In genomic region chr9:128128836-128129590, GRCh38 we compare ENCODE assay signal across 8 cellular contexts. TPM values are rescaled to one million over a fixed set of nuclear protein-coding genes. Genes with fewer than 3 reads are reported as not detected.
A peak's percentile ranks its signal among the peaks of the same experiment; 100 is the strongest.
DNase-seq lines count a peak whose midpoint lies in the region; ATAC-seq, FAIRE-seq and TF ChIP-seq lines count a peak whose summit lies in the region.

No MANE protein-coding gene starts in this region.

- no peaks in the 10 kb centered on the region for H3K9me3 ChIP-seq in uterus

- WGBS in mesendoderm (ENCODE audit: extremely low coverage, insufficient coverage, low lambda C conversion rate), result no CpG with 5 or more reads among the region's 29 CpGs

- H3K79me1 ChIP-seq in mesendoderm (ENCODE audit: low read length), result peaks cover 10% of the 10 kb centered on the region

- FAIRE-seq in bronchial epithelial cell (lab: Jason Lieb, UNC), result no peak

- H2BK15ac ChIP-seq in mesendoderm (replicated peaks; ENCODE audit: low read depth), result no peak overlapping the region

- no peak for TF ChIP-seq POLR2A in uterus (IDR thresholded peaks at IDR 0.05)

- no peak overlapping the region for H4K5ac ChIP-seq in mesendoderm (ENCODE audit: low read length)

- H3K36me3 ChIP-seq in bronchial epithelial cell (ENCODE audit: control insufficient read depth, insufficient read depth, low read length), result peaks cover 6% of the 10 kb centered on the region
- no peaks in the 10 kb centered on the region for H3K36me3 ChIP-seq in mesendoderm (ENCODE audit: control insufficient read depth, insufficient read depth, low read length)
- no peaks in the 10 kb centered on the region for H3K36me3 ChIP-seq in uterus

- H3K4me1 ChIP-seq in mesendoderm (ENCODE audit: control insufficient read depth, low read depth, low read length) (no peaks in the 10 kb centered on the region), uterus (peaks cover 5 to 14% of the 10 kb centered on the region in 2 donors)

- TF ChIP-seq CTCF in bronchial epithelial cell (IDR thresholded peaks at IDR 0.05; ENCODE audit: insufficient read depth, low read length, severe bottlenecking) (no peak), uterus (IDR thresholded peaks at IDR 0.05) (no peak)

- no peak overlapping the region for H4K8ac ChIP-seq in mesendoderm (ENCODE audit: low read depth, low read length)

- ATAC-seq in Right ventricle myocardium superior (ENCODE audit: poor library complexity) (no peak), Right ventricle myocardium inferior (no peak), HG03565 (IDR thresholded peaks at IDR 0.05; ENCODE audit: unreplicated experiment) (no peak), HG02870 (IDR thresholded peaks at IDR 0.05; ENCODE audit: unreplicated experiment) (no peak)

- H3K27me3 ChIP-seq in bronchial epithelial cell (ENCODE audit: control insufficient read depth, insufficient read depth, low read length) (peaks cover 5% of the 10 kb centered on the region), mesendoderm (ENCODE audit: insufficient read depth, low read length, poor library complexity) (no peaks in the 10 kb centered on the region), uterus (no peaks in the 10 kb centered on the region)

- peak overlapping the region; percentile 94 for H3K9ac ChIP-seq in mesendoderm (ENCODE audit: low read length)

- DNase-seq in Right ventricle myocardium superior, result peak; percentile 48
- no peak for DNase-seq in Right ventricle myocardium inferior (ENCODE audit: missing footprints)
- DNase-seq in bronchial epithelial cell (ENCODE audit: low read depth), result no peak
- DNase-seq in mesendoderm, result no peak
- DNase-seq in uterus, result no peak
- no peak for DNase-seq in islet precursor cell

- H3K79me2 ChIP-seq in mesendoderm (ENCODE audit: control insufficient read depth, insufficient read depth, low read length), result peaks cover 16% of the 10 kb centered on the region

- H2BK5ac ChIP-seq in mesendoderm (ENCODE audit: low read length), result no peak overlapping the region

- H3K23ac ChIP-seq in mesendoderm (ENCODE audit: low read length), result peak overlapping the region; percentile 80

- H3K56ac ChIP-seq in mesendoderm (ENCODE audit: low read length), result peak overlapping the region; percentile 91

- H3K18ac ChIP-seq in mesendoderm (ENCODE audit: low read length), result no peak overlapping the region

- H3K4ac ChIP-seq in mesendoderm (ENCODE audit: low read depth, low read length), result no peak overlapping the region

- H3K4me3 ChIP-seq in bronchial epithelial cell (ENCODE audit: low read depth, low read length) (peak overlapping the region; percentile 98), mesendoderm (ENCODE audit: low read length) (peak overlapping the region; percentile 93), uterus (peak overlapping the region; percentile 84 to 97)

- intact Hi-C loops in Right ventricle myocardium superior (cut with DNase I), result no loop called here
- intact Hi-C loops in Right ventricle myocardium inferior (cut with DNase I), result no loop called here
- intact Hi-C loops in uterus (cut with DNase I; ENCODE audit: low total_unique reads), result no loop called here

- peak overlapping the region; percentile 98 for H3K4me2 ChIP-seq in mesendoderm (ENCODE audit: low read length)

- H3K27ac ChIP-seq in mesendoderm (ENCODE audit: low read depth, low read length), result no peak overlapping the region
- peak overlapping the region; percentile 93 to 98 for H3K27ac ChIP-seq in uterus

- H2BK120ac ChIP-seq in mesendoderm (ENCODE audit: low read depth, low read length), result no peak overlapping the region

- no peak overlapping the region for H2AK5ac ChIP-seq in mesendoderm (ENCODE audit: low read length)

RNA-seq across cellular contexts. Expression of gene PTGES2, which starts 1.5 kb away (rescaled TPM):
- total RNA-seq in Right ventricle myocardium superior, result 155 TPM
- 158 TPM for total RNA-seq in Right ventricle myocardium inferior
- 130 and 137 TPM in 2 replicates for total RNA-seq in bronchial epithelial cell
- 52.1 TPM for polyA plus RNA-seq in mesendoderm (2013, experiment 1 of 2)
- polyA plus RNA-seq in mesendoderm (2013, experiment 2 of 2), result 53.5 TPM
- 100 to 1,000 TPM in 1 of 4 donors, 10 to 100 TPM in 3; 21.5 to 173 (median 64.2) TPM for total RNA-seq in uterus

RNA-seq across cellular contexts. Expression of gene LCN2, which starts 20.2 kb away (rescaled TPM):
- total RNA-seq in Right ventricle myocardium superior, result not detected
- not detected for total RNA-seq in Right ventricle myocardium inferior
- 48.4 and 110 TPM in 2 replicates for total RNA-seq in bronchial epithelial cell
- 0.58 TPM for polyA plus RNA-seq in mesendoderm (2013, experiment 1 of 2)
- 0.48 TPM for polyA plus RNA-seq in mesendoderm (2013, experiment 2 of 2)
- total RNA-seq in uterus, result 1 to 10 TPM in 1 of 4 donors, under 1 TPM in 1, not detected in 2; 0.98 to 2.6 TPM

RNA-seq across cellular contexts. Expression of gene BBLN, which starts 31.1 kb away (rescaled TPM):
- 31.3 TPM for total RNA-seq in Right ventricle myocardium superior
- total RNA-seq in Right ventricle myocardium inferior, result 36.1 TPM
- 28.2 and 29.4 TPM in 2 replicates for total RNA-seq in bronchial epithelial cell
- 55.7 TPM for polyA plus RNA-seq in mesendoderm (2013, experiment 1 of 2)
- polyA plus RNA-seq in mesendoderm (2013, experiment 2 of 2), result 57.0 TPM
- total RNA-seq in uterus, result 100 to 1,000 TPM in 2 of 4 donors, 10 to 100 TPM in 2; 31.3 to 198 (median 96.0) TPM

Comparison
In these comparisons a context has a peak if more than half of its experiments do, and no peak if none do; other contexts are left out.
1. RNA of gene LCN2, which starts 20.2 kb away (total RNA-seq): 48.4 to 110 TPM in bronchial epithelial cell; 0.98 to 2.6 TPM in uterus, not detected in Right ventricle myocardium superior (single experiment) and not detected in Right ventricle myocardium inferior (single experiment); every median in the first group is over 10 times any median in the second.
2. Peak in every context shown above with its lines, with median percentiles within 50 percentile points of each other: H3K4me3 ChIP-seq.